8 cellular contexts compared by ENCODE assay signal in genomic region chr12:109291531-109292341, GRCh38. TPM values are rescaled to one million over a fixed set of nuclear protein-coding genes. Genes with fewer than 3 reads are reported as not detected.
DNase-seq lines count a peak whose midpoint lies in the region; ATAC-seq and TF ChIP-seq lines count a peak whose summit lies in the region.
"Had no signal": no experiment of that assay in that cellular context is flagged by ENCODE, and none has a peak within 500 bp of the region (broad histone marks: within the 10 kb centered on the region; RNA-seq: fewer than 3 reads in every experiment).

No MANE protein-coding gene starts in this region.

- no peak overlapping the region for H3K27ac Mint-ChIP-seq in WTC11
- H3K27ac Mint-ChIP-seq: memory B cell had no signal

- H3K27me3 Mint-ChIP-seq in WTC11 (ENCODE audit: low read depth), result peaks cover 4% of the 10 kb centered on the region; the same call in 1 of the 2 replicates

- no peak for TF ChIP-seq CTCF in WTC11 (IDR thresholded peaks at IDR 0.05)
- TF ChIP-seq CTCF in retinal pigment epithelial cell (conservative IDR thresholded peaks at IDR 0.05; ENCODE audit: low read depth, low read length), result no peak

- H3K4me1 Mint-ChIP-seq in WTC11, result peaks cover 16% of the 10 kb centered on the region

- DNase-seq in NCI-H1105 treated with DMSO at 0.1 percent for 48 hours (lab: John Stamatoyannopoulos, UW) (peak; percentile 98), WTC11 (ENCODE audit: low spot score) (peak; percentile 79), hepatic stellate cell (ENCODE audit: low spot score) (peak; percentile 69), retinal pigment epithelial cell (ENCODE audit: low read depth) (peak; percentile 60), GF-D8 (lab: John Stamatoyannopoulos, UW) (no peak)

- H3K36me3 Mint-ChIP-seq in WTC11, result no peaks in the 10 kb centered on the region
- H3K36me3 Mint-ChIP-seq: memory B cell had no signal

- peak overlapping the region; percentile 49 for H3K4me3 Mint-ChIP-seq in WTC11
- H3K4me3 Mint-ChIP-seq: memory B cell had no signal

- POLR2A ChIA-PET in WTC11 (lab: Charles Lee), result no interaction called here

- H3K4me3 ChIP-seq in retinal pigment epithelial cell (ENCODE audit: low read length), result peak overlapping the region; percentile 23

- H3K9me3 Mint-ChIP-seq in WTC11, result no peaks in the 10 kb centered on the region
- H3K9me3 Mint-ChIP-seq: memory B cell had no signal

- ATAC-seq in WTC11, result peak; percentile 91
- no peak for ATAC-seq in HG02938 (IDR thresholded peaks at IDR 0.05; ENCODE audit: unreplicated experiment)
- ATAC-seq in GM19023 (IDR thresholded peaks at IDR 0.05; ENCODE audit: unreplicated experiment), result no peak

- CTCF ChIA-PET in WTC11 (lab: Charles Lee), result interaction anchor here (0.5 to 1.9 kb wide), 8 partner anchors 14 to 278 kb away, joined by 3 to 9 read pairs (median 4); no protein-coding TSS in a partner anchor

TF ChIP-seq in WTC11, 78 proteins besides CTCF, POLR2A, EP300 and RAD21 (continues in another document):
- TF ChIP-seq GABPB1 (CRISPR knock-in tag; IDR thresholded peaks at IDR 0.05) (no peak), MYBL2 (CRISPR knock-in tag; IDR thresholded peaks at IDR 0.05) (peak; percentile 97), STAT6 (CRISPR knock-in tag; conservative IDR thresholded peaks at IDR 0.05; ENCODE audit: low read depth) (no peak), NR2C2 (CRISPR knock-in tag; IDR thresholded peaks at IDR 0.05) (no peak), IRF1 (CRISPR knock-in tag; IDR thresholded peaks at IDR 0.05) (no peak), FOXJ3 (CRISPR knock-in tag; IDR thresholded peaks at IDR 0.05; ENCODE audit: borderline replicate concordance) (no peak), MAX (CRISPR knock-in tag; IDR thresholded peaks at IDR 0.05) (peak; percentile 68), TEAD4 (CRISPR knock-in tag; IDR thresholded peaks at IDR 0.05) (no peak), ZNF317 (CRISPR knock-in tag; IDR thresholded peaks at IDR 0.05; ENCODE audit: borderline replicate concordance, low read depth) (0 out of 2 replicates have a peak, but pooled peaks have one; percentile 13), FOXK1 (CRISPR knock-in tag; IDR thresholded peaks at IDR 0.05) (peak; percentile 69), JUN (CRISPR knock-in tag; IDR thresholded peaks at IDR 0.05) (no peak), RORB (CRISPR knock-in tag; IDR thresholded peaks at IDR 0.05) (no peak), CREB1 (CRISPR knock-in tag; IDR thresholded peaks at IDR 0.05) (no peak), CREM (CRISPR knock-in tag; IDR thresholded peaks at IDR 0.05) (no peak; the same call in 1 of the 2 replicates), NFATC4 (CRISPR knock-in tag; IDR thresholded peaks at IDR 0.05) (no peak), ZNF232 (CRISPR knock-in tag; IDR thresholded peaks at IDR 0.05) (no peak), ATF2 (CRISPR knock-in tag; IDR thresholded peaks at IDR 0.05; ENCODE audit: borderline replicate concordance, low read depth) (no peak), ARID4B (CRISPR knock-in tag; IDR thresholded peaks at IDR 0.05; ENCODE audit: borderline replicate concordance) (no peak), MXD4 (CRISPR knock-in tag; IDR thresholded peaks at IDR 0.05; ENCODE audit: borderline replicate concordance) (no peak), PREB (CRISPR knock-in tag; IDR thresholded peaks at IDR 0.05; ENCODE audit: borderline replicate concordance) (no peak)

RNA-seq across cellular contexts. Expression of gene FOXN4, which starts 17.3 kb away (rescaled TPM):
- 0.37 to 0.92 TPM (median 0.66 TPM) in 3 replicates for total RNA-seq in WTC11 (2021)

RNA-seq across cellular contexts. Expression of gene MYO1H, which starts 56.0 kb away (rescaled TPM):
- total RNA-seq in WTC11 (2021), result 0.44 to 0.60 TPM (median 0.50 TPM) in 3 replicates
